ENCODE assay signal across 21 cellular contexts in the genomic region with DNA sequence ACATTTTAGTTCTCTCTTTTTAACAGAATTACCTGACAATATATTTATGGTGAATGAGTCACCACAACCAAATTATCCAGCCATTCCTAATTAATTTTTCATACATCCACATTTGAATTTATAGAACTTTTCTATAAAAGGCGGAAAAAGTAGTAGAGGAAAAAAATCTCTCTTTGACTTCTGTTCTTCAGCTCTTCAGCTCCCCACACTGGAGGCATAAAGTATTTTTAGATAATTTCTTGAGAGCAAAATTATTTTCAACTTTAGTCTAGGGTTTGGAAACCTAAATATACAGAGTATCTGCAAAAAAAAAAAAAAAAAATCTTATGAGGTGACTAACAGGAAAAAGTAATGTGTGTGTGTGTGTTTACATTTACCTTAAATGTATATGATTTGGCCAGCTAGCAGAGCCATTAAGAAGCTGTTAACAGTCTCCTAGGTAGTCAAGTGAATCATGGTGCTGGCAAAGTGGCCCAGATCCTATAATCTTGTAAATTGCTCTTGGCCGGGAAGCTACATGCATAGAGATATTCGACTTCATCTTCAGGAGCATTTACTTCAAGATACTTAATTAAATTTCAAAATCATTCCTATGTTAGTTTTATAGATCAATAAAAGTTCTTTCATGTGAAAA.
DNase-seq lines count a peak whose midpoint lies in the region; ATAC-seq, FAIRE-seq and TF ChIP-seq lines count a peak whose summit lies in the region.
"Had no signal": no experiment of that assay in that cellular context is flagged by ENCODE, and none has a peak within 500 bp of the region (broad histone marks: within the 10 kb centered on the region; RNA-seq: fewer than 3 reads in every experiment).

No MANE protein-coding gene starts in this region.

- ATAC-seq in GM21515 (IDR thresholded peaks at IDR 0.05; ENCODE audit: unreplicated experiment) = no peak
- ATAC-seq: activated CD8-positive, alpha-beta T cell treated with anti-CD3 and anti-CD28 coated beads for 36 hours; stimulated activated naive CD8-positive, alpha-beta T cell treated with anti-CD3 and anti-CD28 coated beads, Interleukin-15, Interleukin-2, amounts not matched to agents 100 U/mL and 50 U/mL, for 24 hours had no signal

- H3K36me3 Mint-ChIP-seq in neural crest cell (ENCODE audit: low read depth) = no peaks in the 10 kb centered on the region
- H3K36me3 Mint-ChIP-seq: activated naive CD8-positive, alpha-beta T cell had no signal

- H3K27me3 Mint-ChIP-seq in neural crest cell (ENCODE audit: low read depth) = no peaks in the 10 kb centered on the region
- H3K27me3 Mint-ChIP-seq: activated CD8-positive, alpha-beta T cell treated with anti-CD3 and anti-CD28 coated beads for 36 hours had no signal

- no peak overlapping the region for H3K27ac Mint-ChIP-seq in neural crest cell (ENCODE audit: unreplicated experiment)
- H3K27ac Mint-ChIP-seq: activated CD8-positive, alpha-beta T cell treated with anti-CD3 and anti-CD28 coated beads for 36 hours; activated naive CD8-positive, alpha-beta T cell had no signal

- FAIRE-seq in bronchial epithelial cell (lab: Jason Lieb, UNC) = no peak
- FAIRE-seq: HTR-8/SVneo had no signal

- H3K27me3 ChIP-seq in GM06990 (replicated peaks; ENCODE audit: control insufficient read depth, insufficient read depth, low read length) (no peaks in the 10 kb centered on the region), bronchial epithelial cell (ENCODE audit: control insufficient read depth, insufficient read depth, low read length) (no peaks in the 10 kb centered on the region), uterus (no peaks in the 10 kb centered on the region)

- TF ChIP-seq CTCF in GM06990 (IDR thresholded peaks at IDR 0.05; ENCODE audit: insufficient read depth, low read length, poor library complexity, severe bottlenecking) (peak; percentile 12), bronchial epithelial cell (IDR thresholded peaks at IDR 0.05; ENCODE audit: insufficient read depth, low read length, severe bottlenecking) (no peak), neural crest cell (conservative IDR thresholded peaks at IDR 0.05) (peak; percentile 44), uterus (IDR thresholded peaks at IDR 0.05) (no peak)

- H3K27ac ChIP-seq in uterus = no peak overlapping the region

- DNase-seq in GM06990 (ENCODE audit: extremely low read depth, insufficient read length) (no peak), NCI-H2081 (lab: John Stamatoyannopoulos, UW) (peak; percentile 29 to 45), bronchial epithelial cell (ENCODE audit: low read depth) (peak; percentile 2), neural crest cell (ENCODE audit: low read depth, low spot score) (no peak), SKM-1 (lab: John Stamatoyannopoulos, UW; ENCODE audit: unreplicated experiment) (no peak), globus pallidus (ENCODE audit: low spot score) (no peak), uterus (no peak)
- DNase-seq: activated CD8-positive, alpha-beta T cell treated with anti-CD3 and anti-CD28 coated beads for 36 hours; activated T-cell treated with anti-CD3 and anti-CD28 coated beads, Interleukin-2, amount 50 U/mL, for 48 hours; C1 segment of cervical spinal cord; DMS79 treated with DMSO at 0.1 percent for 48 hours; kidney glomerular epithelial cell; RPMI8226; stimulated activated CD4-positive, alpha-beta T cell treated with anti-CD3 and anti-CD28 coated beads, Interleukin-15, amount 100 ng/mL, for 24 hours; stimulated activated naive CD8-positive, alpha-beta T cell treated with anti-CD3 and anti-CD28 coated beads, Interleukin-15, Interleukin-2, amounts not matched to agents 100 U/mL and 50 U/mL, for 24 hours; T-helper 1 cell; trophoblast cell had no signal

- TF ChIP-seq POLR2A in uterus (IDR thresholded peaks at IDR 0.05) = no peak

- H3K36me3 ChIP-seq in GM06990 (ENCODE audit: control insufficient read depth, insufficient read depth, low read length) (no peaks in the 10 kb centered on the region), bronchial epithelial cell (ENCODE audit: control insufficient read depth, insufficient read depth, low read length) (no peaks in the 10 kb centered on the region), uterus (no peaks in the 10 kb centered on the region)
- H3K36me3 ChIP-seq: HAP-1 had no signal

- no peaks in the 10 kb centered on the region for H3K4me1 Mint-ChIP-seq in neural crest cell

- H3K4me3 ChIP-seq in GM06990 (replicated peaks; ENCODE audit: low read depth, low read length) = no peak overlapping the region
- H3K4me3 ChIP-seq in bronchial epithelial cell (ENCODE audit: low read depth, low read length) = no peak overlapping the region
- H3K4me3 ChIP-seq in uterus = no peak overlapping the region
- H3K4me3 ChIP-seq: HAP-1 had no signal

- intact Hi-C loops in uterus (cut with DNase I; ENCODE audit: low total_unique reads) = no loop called here

- no peak overlapping the region for H3K4me3 Mint-ChIP-seq in neural crest cell
- H3K4me3 Mint-ChIP-seq: activated CD8-positive, alpha-beta T cell treated with anti-CD3 and anti-CD28 coated beads for 36 hours; activated naive CD8-positive, alpha-beta T cell had no signal

- no peaks in the 10 kb centered on the region for H3K4me1 ChIP-seq in uterus
- H3K4me1 ChIP-seq: HAP-1 had no signal

- no peaks in the 10 kb centered on the region for H3K9me3 Mint-ChIP-seq in neural crest cell
- H3K9me3 Mint-ChIP-seq: activated CD8-positive, alpha-beta T cell treated with anti-CD3 and anti-CD28 coated beads for 36 hours had no signal

- no peaks in the 10 kb centered on the region for H3K9me3 ChIP-seq in uterus
- H3K9me3 ChIP-seq: HAP-1 had no signal

Comparison
In these comparisons a context has a peak if more than half of its experiments do, and no peak if none do; other contexts are left out.
1. DNase-seq: peak in NCI-H2081 (2 of 2) and bronchial epithelial cell (single experiment); none in GM06990 (single experiment), neural crest cell (single experiment), SKM-1 (single experiment), globus pallidus (single experiment) and uterus (0 of 2).
2. CTCF ChIP-seq: peak in GM06990 (single experiment) and neural crest cell (single experiment); none in bronchial epithelial cell (single experiment) and uterus (0 of 4).